1 cellular context compared by ENCODE assay signal in genomic region chr11:18394300-18394927, GRCh38.
TF ChIP-seq lines count a peak whose summit lies in the region.

Gene LDHA (plus strand): TSS chr11:18394563. CDS start chr11:18396843, 2,280 bp downstream.

TF ChIP-seq in K562, 482 proteins besides CTCF, POLR2A, EP300 and RAD21 (continued from another document and continues in another):
- TF ChIP-seq, protein P1, sequence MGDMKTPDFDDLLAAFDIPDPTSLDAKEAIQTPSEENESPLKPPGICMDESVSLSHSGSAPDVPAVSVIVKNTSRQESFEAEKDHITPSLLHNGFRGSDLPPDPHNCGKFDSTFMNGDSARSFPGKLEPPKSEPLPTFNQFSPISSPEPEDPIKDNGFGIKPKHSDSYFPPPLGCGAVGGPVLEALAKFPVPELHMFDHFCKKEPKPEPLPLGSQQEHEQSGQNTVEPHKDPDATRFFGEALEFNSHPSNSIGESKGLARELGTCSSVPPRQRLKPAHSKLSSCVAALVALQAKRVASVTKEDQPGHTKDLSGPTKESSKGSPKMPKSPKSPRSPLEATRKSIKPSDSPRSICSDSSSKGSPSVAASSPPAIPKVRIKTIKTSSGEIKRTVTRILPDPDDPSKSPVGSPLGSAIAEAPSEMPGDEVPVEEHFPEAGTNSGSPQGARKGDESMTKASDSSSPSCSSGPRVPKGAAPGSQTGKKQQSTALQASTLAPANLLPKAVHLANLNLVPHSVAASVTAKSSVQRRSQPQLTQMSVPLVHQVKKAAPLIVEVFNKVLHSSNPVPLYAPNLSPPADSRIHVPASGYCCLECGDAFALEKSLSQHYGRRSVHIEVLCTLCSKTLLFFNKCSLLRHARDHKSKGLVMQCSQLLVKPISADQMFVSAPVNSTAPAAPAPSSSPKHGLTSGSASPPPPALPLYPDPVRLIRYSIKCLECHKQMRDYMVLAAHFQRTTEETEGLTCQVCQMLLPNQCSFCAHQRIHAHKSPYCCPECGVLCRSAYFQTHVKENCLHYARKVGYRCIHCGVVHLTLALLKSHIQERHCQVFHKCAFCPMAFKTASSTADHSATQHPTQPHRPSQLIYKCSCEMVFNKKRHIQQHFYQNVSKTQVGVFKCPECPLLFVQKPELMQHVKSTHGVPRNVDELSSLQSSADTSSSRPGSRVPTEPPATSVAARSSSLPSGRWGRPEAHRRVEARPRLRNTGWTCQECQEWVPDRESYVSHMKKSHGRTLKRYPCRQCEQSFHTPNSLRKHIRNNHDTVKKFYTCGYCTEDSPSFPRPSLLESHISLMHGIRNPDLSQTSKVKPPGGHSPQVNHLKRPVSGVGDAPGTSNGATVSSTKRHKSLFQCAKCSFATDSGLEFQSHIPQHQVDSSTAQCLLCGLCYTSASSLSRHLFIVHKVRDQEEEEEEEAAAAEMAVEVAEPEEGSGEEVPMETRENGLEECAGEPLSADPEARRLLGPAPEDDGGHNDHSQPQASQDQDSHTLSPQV (IDR thresholded peaks at IDR 0.05) = peak; percentile 98
- TF ChIP-seq ZNF609 (CRISPR knock-in tag; IDR thresholded peaks at IDR 0.05; ENCODE audit: borderline replicate concordance) = peak; percentile 63; the same call in 1 of the 2 replicates
- TF ChIP-seq ZNF780A (CRISPR knock-in tag; IDR thresholded peaks at IDR 0.05) = no peak
- TF ChIP-seq, protein P2, sequence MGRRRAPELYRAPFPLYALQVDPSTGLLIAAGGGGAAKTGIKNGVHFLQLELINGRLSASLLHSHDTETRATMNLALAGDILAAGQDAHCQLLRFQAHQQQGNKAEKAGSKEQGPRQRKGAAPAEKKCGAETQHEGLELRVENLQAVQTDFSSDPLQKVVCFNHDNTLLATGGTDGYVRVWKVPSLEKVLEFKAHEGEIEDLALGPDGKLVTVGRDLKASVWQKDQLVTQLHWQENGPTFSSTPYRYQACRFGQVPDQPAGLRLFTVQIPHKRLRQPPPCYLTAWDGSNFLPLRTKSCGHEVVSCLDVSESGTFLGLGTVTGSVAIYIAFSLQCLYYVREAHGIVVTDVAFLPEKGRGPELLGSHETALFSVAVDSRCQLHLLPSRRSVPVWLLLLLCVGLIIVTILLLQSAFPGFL (CRISPR knock-in tag; IDR thresholded peaks at IDR 0.05) = 0 out of 2 replicates have a peak, but pooled peaks have one; percentile 78
- TF ChIP-seq ZNF280B (CRISPR knock-in tag; IDR thresholded peaks at IDR 0.05) = no peak
- no peak for TF ChIP-seq HNRNPH1 (optimal IDR thresholded peaks at IDR 0.05; ENCODE audit: low read depth, low read length)
- 0 out of 4 replicates have a peak, but pooled peaks of 1 of the 2 experiments have one; percentile 55 for TF ChIP-seq FOXA3 (CRISPR knock-in tag; conservative IDR thresholded peaks at IDR 0.05 in 1 of 2, IDR thresholded peaks at IDR 0.05 in 1 of 2)
- no peak for TF ChIP-seq ZNF124 (CRISPR knock-in tag; IDR thresholded peaks at IDR 0.05)
- TF ChIP-seq MCM7 (IDR thresholded peaks at IDR 0.05) = no peak
- peak; percentile 96 for TF ChIP-seq CXXC5 (CRISPR knock-in tag; IDR thresholded peaks at IDR 0.05)
- TF ChIP-seq NR0B1 (IDR thresholded peaks at IDR 0.05; ENCODE audit: partially characterized antibody) = no peak
- TF ChIP-seq, protein P3, sequence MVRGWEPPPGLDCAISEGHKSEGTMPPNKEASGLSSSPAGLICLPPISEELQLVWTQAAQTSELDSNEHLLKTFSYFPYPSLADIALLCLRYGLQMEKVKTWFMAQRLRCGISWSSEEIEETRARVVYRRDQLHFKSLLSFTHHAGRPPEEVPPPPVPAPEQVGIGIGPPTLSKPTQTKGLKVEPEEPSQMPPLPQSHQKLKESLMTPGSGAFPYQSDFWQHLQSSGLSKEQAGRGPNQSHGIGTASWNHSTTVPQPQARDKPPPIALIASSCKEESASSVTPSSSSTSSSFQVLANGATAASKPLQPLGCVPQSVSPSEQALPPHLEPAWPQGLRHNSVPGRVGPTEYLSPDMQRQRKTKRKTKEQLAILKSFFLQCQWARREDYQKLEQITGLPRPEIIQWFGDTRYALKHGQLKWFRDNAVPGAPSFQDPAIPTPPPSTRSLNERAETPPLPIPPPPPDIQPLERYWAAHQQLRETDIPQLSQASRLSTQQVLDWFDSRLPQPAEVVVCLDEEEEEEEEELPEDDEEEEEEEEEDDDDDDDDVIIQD (CRISPR knock-in tag; IDR thresholded peaks at IDR 0.05) = no peak
- TF ChIP-seq NFATC3 (IDR thresholded peaks at IDR 0.05) = no peak
- TF ChIP-seq ZNF449 (CRISPR knock-in tag; IDR thresholded peaks at IDR 0.05) = no peak
- no peak for TF ChIP-seq BDP1 (IDR thresholded peaks at IDR 0.05; ENCODE audit: insufficient read depth, insufficient read length)
- TF ChIP-seq GMEB1 (CRISPR knock-in tag; IDR thresholded peaks at IDR 0.05) = peak; percentile 46
- TF ChIP-seq JUND (IDR thresholded peaks at IDR 0.05; ENCODE audit: borderline replicate concordance, low read depth, low read length) = peak; percentile 86
- peak; percentile 60; the same call in 1 of the 3 replicates for TF ChIP-seq JUND (tag; IDR thresholded peaks at IDR 0.05; ENCODE audit: borderline replicate concordance, low read depth, low read length)
- no peak for TF ChIP-seq ZEB2 (IDR thresholded peaks at IDR 0.05)
- no peak for TF ChIP-seq STAT5A (IDR thresholded peaks at IDR 0.05; ENCODE audit: borderline replicate concordance, low read length)
- TF ChIP-seq ZFX (CRISPR knock-in tag; IDR thresholded peaks at IDR 0.05) = peak; percentile 97
- no peak for TF ChIP-seq EWSR1 (IDR thresholded peaks at IDR 0.05; ENCODE audit: borderline replicate concordance, low read depth, partially characterized antibody)
- TF ChIP-seq POLR2AphosphoS5 (IDR thresholded peaks at IDR 0.05; ENCODE audit: control insufficient read depth, insufficient read depth, low read depth, low read length) = peak; percentile 95
- TF ChIP-seq ZNF407 (IDR thresholded peaks at IDR 0.05; ENCODE audit: low read depth) = no peak
